ENCODE assay signal across 22 cellular contexts in genomic region chr14:43754838-43755237, GRCh38.
"Had no signal": no experiment of that assay in that cellular context is flagged by ENCODE, and none has a peak within 500 bp of the region (broad histone marks: within the 10 kb centered on the region; RNA-seq: fewer than 3 reads in every experiment).

No MANE protein-coding gene starts in this region.

- H3K4me1 ChIP-seq: adrenal gland, ascending aorta, esophagus squamous epithelium, gastrocnemius medialis, prostate gland, right atrium auricular region, upper lobe of right lung had no signal

- H3K27ac ChIP-seq: adrenal gland, ascending aorta, dorsolateral prefrontal cortex, esophagus squamous epithelium, gastrocnemius medialis, neutrophil, ovary, prostate gland, right atrium auricular region, upper lobe of right lung had no signal

- DNase-seq: activated CD4-positive, alpha-beta T cell treated with anti-CD3 and anti-CD28 coated beads, Interleukin-2, amount 50 U/mL, for 1 hour; activated CD4-positive, CD25-positive, alpha-beta regulatory T cell treated with anti-CD3 and anti-CD28 coated beads, Interleukin-2, amount 50 U/mL, for 72 hours; activated naive CD4-positive, alpha-beta T cell; activated T-cell treated with anti-CD3 and anti-CD28 coated beads, Interleukin-2, amount 50 U/mL, for 4 hours; adrenal gland; dorsolateral prefrontal cortex; esophagus squamous epithelium; gastrocnemius medialis; hypothalamus; left ventricle myocardium superior; mammary epithelial cell; midbrain; natural killer cell; ovary; stimulated activated CD4-positive, alpha-beta T cell treated with anti-CD3 and anti-CD28 coated beads, Interleukin-4, amount 100 ng/mL, for 4 hours; stimulated activated naive CD8-positive, alpha-beta T cell treated with anti-CD3 and anti-CD28 coated beads, Interleukin-15, Interleukin-2, amounts not matched to agents 100 U/mL and 50 U/mL, for 24 hours; upper lobe of right lung had no signal

- FAIRE-seq: colon had no signal

- H3K9me3 ChIP-seq: adrenal gland, ascending aorta, esophagus squamous epithelium, gastrocnemius medialis, neutrophil, ovary, prostate gland, right atrium auricular region, upper lobe of right lung had no signal

- ATAC-seq: activated T-cell treated with anti-CD3 and anti-CD28 coated beads, Interleukin-2, amount 50 U/mL, for 4 hours; gastrocnemius medialis; left ventricle myocardium superior; natural killer cell; stimulated activated naive CD8-positive, alpha-beta T cell treated with anti-CD3 and anti-CD28 coated beads, Interleukin-15, Interleukin-2, amounts not matched to agents 100 U/mL and 50 U/mL, for 24 hours; upper lobe of right lung had no signal

- H3K36me3 ChIP-seq: adrenal gland, ascending aorta, esophagus squamous epithelium, gastrocnemius medialis, neutrophil, ovary, prostate gland, right atrium auricular region, upper lobe of right lung had no signal

- H3K27me3 ChIP-seq: adrenal gland, ascending aorta, esophagus squamous epithelium, gastrocnemius medialis, neutrophil, ovary, right atrium auricular region, upper lobe of right lung had no signal

- H3K4me3 ChIP-seq: adrenal gland, ascending aorta, dorsolateral prefrontal cortex, esophagus squamous epithelium, gastrocnemius medialis, ovary, prostate gland, right atrium auricular region, upper lobe of right lung had no signal
